ENCODE assay signal across 10 cellular contexts in genomic region chr12:113984464-113984863, GRCh38.
"Had no signal": no experiment of that assay in that cellular context is flagged by ENCODE, and none has a peak within 500 bp of the region (broad histone marks: within the 10 kb centered on the region; RNA-seq: fewer than 3 reads in every experiment).

No MANE protein-coding gene starts in this region.

- ATAC-seq: GM23338, HCT116 had no signal

- H3K4me1 ChIP-seq: HAP-1 had no signal

- H3K9ac ChIP-seq: GM23248 had no signal

- H3K4me3 ChIP-seq: GM23248, GM23338, HAP-1 had no signal

- H2AFZ ChIP-seq: GM23248, GM23338 had no signal

- H3K9me3 ChIP-seq: HAP-1 had no signal

- FAIRE-seq: H54 had no signal

- H3K27ac ChIP-seq: GM23248 had no signal

- DNase-seq: GM23248, GOT3, H7, H9, HCEC 1CT, HFFc6 had no signal

- H3K4me2 ChIP-seq: GM23338 had no signal

- H3K36me3 ChIP-seq: HAP-1 had no signal
